Comparison of ENCODE assay signal across 1 cellular context in the genomic region with DNA sequence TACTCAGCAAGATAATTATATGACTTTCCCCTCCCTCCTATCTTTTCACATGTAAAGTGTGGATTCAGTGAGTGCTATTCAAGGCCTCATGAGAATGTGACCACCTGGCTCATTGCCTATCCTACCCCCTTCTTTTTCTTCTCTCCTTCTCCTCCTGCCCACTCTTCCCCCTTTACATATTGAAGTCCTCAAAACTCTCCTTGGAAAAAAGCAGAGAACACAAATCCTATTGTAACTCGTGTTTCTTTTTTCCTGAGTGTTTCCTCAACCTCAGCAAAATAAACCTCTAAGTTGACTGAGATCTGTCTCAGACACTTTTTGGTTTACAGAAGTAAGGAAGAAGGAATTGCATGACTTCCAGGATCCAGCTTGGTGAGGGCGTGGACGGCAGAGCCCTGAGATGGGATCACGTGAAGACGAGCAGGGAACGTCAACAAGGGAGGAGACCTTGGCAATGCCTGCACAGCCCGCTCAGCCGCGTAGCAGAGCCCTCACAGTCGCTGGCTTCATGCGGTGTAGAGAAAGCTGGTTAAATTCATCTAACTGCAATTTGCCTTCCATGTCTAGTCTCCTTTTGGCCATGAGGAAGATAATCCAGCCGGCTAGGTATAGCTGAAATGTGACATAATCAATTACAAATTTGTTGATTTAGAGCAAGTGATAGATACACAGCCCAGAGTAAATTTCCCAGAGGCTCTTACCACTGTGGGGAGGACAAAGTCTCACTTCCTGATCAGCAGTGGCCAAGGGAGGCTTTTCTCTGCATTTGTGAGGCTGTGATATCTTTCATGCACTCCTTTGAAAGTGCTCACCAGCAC.
TF ChIP-seq lines count a peak whose summit lies in the region.

No MANE protein-coding gene starts in this region.

TF ChIP-seq in HepG2, 621 proteins besides CTCF, POLR2A, EP300 and RAD21 (continued from another document and continues in another):
- TF ChIP-seq SP5 (CRISPR knock-in tag; IDR thresholded peaks at IDR 0.05; ENCODE audit: borderline replicate concordance, low read depth) (0 out of 2 replicates have a peak, but pooled peaks have one; percentile 31), FOXP1 (IDR thresholded peaks at IDR 0.05) (no peak), FOXP1 (CRISPR knock-in tag; IDR thresholded peaks at IDR 0.05) (peak; percentile 52), BHLHE40 (IDR thresholded peaks at IDR 0.05; ENCODE audit: low read length) (peak; percentile 89), PHF21A (CRISPR knock-in tag; IDR thresholded peaks at IDR 0.05) (peak; percentile 38; the same call in 1 of the 2 replicates), HNF4G (IDR thresholded peaks at IDR 0.05; ENCODE audit: borderline replicate concordance, low read depth, low read length) (0 out of 2 replicates have a peak, but pooled peaks have one; percentile 10), HNF4G (CRISPR knock-in tag; IDR thresholded peaks at IDR 0.05; ENCODE audit: borderline replicate concordance, low read depth) (no peak; the same call in 1 of the 2 replicates), ZNF772 (CRISPR knock-in tag; IDR thresholded peaks at IDR 0.05) (peak; percentile 38; the same call in 1 of the 2 replicates), SKI (IDR thresholded peaks at IDR 0.05; ENCODE audit: partially characterized antibody) (no peak), AFF4 (CRISPR knock-in tag; IDR thresholded peaks at IDR 0.05) (no peak), POLR2AphosphoS5 (IDR thresholded peaks at IDR 0.05; ENCODE audit: low read depth, low read length) (peak; percentile 61; the same call in 1 of the 2 replicates), ZNF777 (CRISPR knock-in tag; IDR thresholded peaks at IDR 0.05) (no peak), NCOA2 (CRISPR knock-in tag; IDR thresholded peaks at IDR 0.05) (peak; percentile 27; the same call in 1 of the 2 replicates), DNMT1 (CRISPR knock-in tag; IDR thresholded peaks at IDR 0.05) (no peak), ZNF331 (CRISPR knock-in tag; IDR thresholded peaks at IDR 0.05) (peak; percentile 80), SALL1 (CRISPR knock-in tag; IDR thresholded peaks at IDR 0.05) (peak; percentile 77; the same call in 1 of the 2 replicates), THAP11 (CRISPR knock-in tag; IDR thresholded peaks at IDR 0.05) (peak; percentile 49), ZNF350 (CRISPR knock-in tag; IDR thresholded peaks at IDR 0.05; ENCODE audit: borderline replicate concordance, low read depth) (peak; percentile 69; the same call in 1 of the 2 replicates), TFE3 (CRISPR knock-in tag; IDR thresholded peaks at IDR 0.05) (peak; percentile 83), EHMT2 (IDR thresholded peaks at IDR 0.05; ENCODE audit: borderline replicate concordance, low read depth, low read length) (no peak), HINFP (CRISPR knock-in tag; IDR thresholded peaks at IDR 0.05; ENCODE audit: low read depth) (peak; percentile 57; the same call in 1 of the 2 replicates), HCFC1 (IDR thresholded peaks at IDR 0.05; ENCODE audit: low read depth, low read length) (no peak), SOX5 (CRISPR knock-in tag; IDR thresholded peaks at IDR 0.05; ENCODE audit: borderline replicate concordance) (no peak; the same call in 1 of the 2 replicates), KLF6 (CRISPR knock-in tag; IDR thresholded peaks at IDR 0.05) (0 out of 2 replicates have a peak, but pooled peaks have one; percentile 28), TOPORS (CRISPR knock-in tag; IDR thresholded peaks at IDR 0.05) (no peak), ZFP37 (CRISPR knock-in tag; IDR thresholded peaks at IDR 0.05; ENCODE audit: borderline replicate concordance) (0 out of 2 replicates have a peak, but pooled peaks have one; percentile 48), MTF1 (CRISPR knock-in tag; IDR thresholded peaks at IDR 0.05) (no peak), ZNF335 (CRISPR knock-in tag; IDR thresholded peaks at IDR 0.05) (peak; percentile 96), HOXA3 (CRISPR knock-in tag; IDR thresholded peaks at IDR 0.05) (peak; percentile 59; the same call in 1 of the 2 replicates), ARNT2 (CRISPR knock-in tag; IDR thresholded peaks at IDR 0.05; ENCODE audit: low read depth) (0 out of 2 replicates have a peak, but pooled peaks have one; percentile 29), ZNF501 (CRISPR knock-in tag; IDR thresholded peaks at IDR 0.05) (0 out of 2 replicates have a peak, but pooled peaks have one; percentile 14), ZNF770 (CRISPR knock-in tag; IDR thresholded peaks at IDR 0.05) (peak; percentile 77), HOXA5 (CRISPR knock-in tag; IDR thresholded peaks at IDR 0.05) (peak; percentile 44; the same call in 1 of the 2 replicates), GABPA (IDR thresholded peaks at IDR 0.05; ENCODE audit: low read depth, low read length) (no peak), GABPA (CRISPR knock-in tag; IDR thresholded peaks at IDR 0.05; ENCODE audit: low read depth) (peak; percentile 30; the same call in 1 of the 2 replicates), NONO (IDR thresholded peaks at IDR 0.05) (no peak), NONO (CRISPR knock-in tag; conservative IDR thresholded peaks at IDR 0.05) (0 out of 2 replicates have a peak, but pooled peaks have one; percentile 39), DRAP1 (CRISPR knock-in tag; IDR thresholded peaks at IDR 0.05) (peak; percentile 40), RCOR2 (CRISPR knock-in tag; IDR thresholded peaks at IDR 0.05) (peak; percentile 52; the same call in 1 of the 2 replicates), ZNF543 (CRISPR knock-in tag; IDR thresholded peaks at IDR 0.05) (peak; percentile 66; the same call in 1 of the 2 replicates), NKX3-1 (CRISPR knock-in tag; IDR thresholded peaks at IDR 0.05) (no peak), CBX5 (CRISPR knock-in tag; IDR thresholded peaks at IDR 0.05; ENCODE audit: borderline replicate concordance) (0 out of 2 replicates have a peak, but pooled peaks have one; percentile 25)
- TF ChIP-seq, protein P1, sequence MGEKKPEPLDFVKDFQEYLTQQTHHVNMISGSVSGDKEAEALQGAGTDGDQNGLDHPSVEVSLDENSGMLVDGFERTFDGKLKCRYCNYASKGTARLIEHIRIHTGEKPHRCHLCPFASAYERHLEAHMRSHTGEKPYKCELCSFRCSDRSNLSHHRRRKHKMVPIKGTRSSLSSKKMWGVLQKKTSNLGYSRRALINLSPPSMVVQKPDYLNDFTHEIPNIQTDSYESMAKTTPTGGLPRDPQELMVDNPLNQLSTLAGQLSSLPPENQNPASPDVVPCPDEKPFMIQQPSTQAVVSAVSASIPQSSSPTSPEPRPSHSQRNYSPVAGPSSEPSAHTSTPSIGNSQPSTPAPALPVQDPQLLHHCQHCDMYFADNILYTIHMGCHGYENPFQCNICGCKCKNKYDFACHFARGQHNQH (CRISPR knock-in tag; IDR thresholded peaks at IDR 0.05): peak; percentile 57; the same call in 1 of the 2 replicates
- TF ChIP-seq, protein P2, sequence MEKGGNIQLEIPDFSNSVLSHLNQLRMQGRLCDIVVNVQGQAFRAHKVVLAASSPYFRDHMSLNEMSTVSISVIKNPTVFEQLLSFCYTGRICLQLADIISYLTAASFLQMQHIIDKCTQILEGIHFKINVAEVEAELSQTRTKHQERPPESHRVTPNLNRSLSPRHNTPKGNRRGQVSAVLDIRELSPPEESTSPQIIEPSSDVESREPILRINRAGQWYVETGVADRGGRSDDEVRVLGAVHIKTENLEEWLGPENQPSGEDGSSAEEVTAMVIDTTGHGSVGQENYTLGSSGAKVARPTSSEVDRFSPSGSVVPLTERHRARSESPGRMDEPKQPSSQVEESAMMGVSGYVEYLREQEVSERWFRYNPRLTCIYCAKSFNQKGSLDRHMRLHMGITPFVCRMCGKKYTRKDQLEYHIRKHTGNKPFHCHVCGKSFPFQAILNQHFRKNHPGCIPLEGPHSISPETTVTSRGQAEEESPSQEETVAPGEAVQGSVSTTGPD (CRISPR knock-in tag; IDR thresholded peaks at IDR 0.05): no peak
- TF ChIP-seq, protein P3, sequence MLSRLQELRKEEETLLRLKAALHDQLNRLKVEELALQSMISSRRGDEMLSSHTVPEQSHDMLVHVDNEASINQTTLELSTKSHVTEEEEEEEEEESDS (CRISPR knock-in tag; IDR thresholded peaks at IDR 0.05; ENCODE audit: borderline replicate concordance): no peak
- TF ChIP-seq, protein P4, sequence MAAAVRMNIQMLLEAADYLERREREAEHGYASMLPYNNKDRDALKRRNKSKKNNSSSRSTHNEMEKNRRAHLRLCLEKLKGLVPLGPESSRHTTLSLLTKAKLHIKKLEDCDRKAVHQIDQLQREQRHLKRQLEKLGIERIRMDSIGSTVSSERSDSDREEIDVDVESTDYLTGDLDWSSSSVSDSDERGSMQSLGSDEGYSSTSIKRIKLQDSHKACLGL (CRISPR knock-in tag; IDR thresholded peaks at IDR 0.05): no peak
- TF ChIP-seq, protein P5, sequence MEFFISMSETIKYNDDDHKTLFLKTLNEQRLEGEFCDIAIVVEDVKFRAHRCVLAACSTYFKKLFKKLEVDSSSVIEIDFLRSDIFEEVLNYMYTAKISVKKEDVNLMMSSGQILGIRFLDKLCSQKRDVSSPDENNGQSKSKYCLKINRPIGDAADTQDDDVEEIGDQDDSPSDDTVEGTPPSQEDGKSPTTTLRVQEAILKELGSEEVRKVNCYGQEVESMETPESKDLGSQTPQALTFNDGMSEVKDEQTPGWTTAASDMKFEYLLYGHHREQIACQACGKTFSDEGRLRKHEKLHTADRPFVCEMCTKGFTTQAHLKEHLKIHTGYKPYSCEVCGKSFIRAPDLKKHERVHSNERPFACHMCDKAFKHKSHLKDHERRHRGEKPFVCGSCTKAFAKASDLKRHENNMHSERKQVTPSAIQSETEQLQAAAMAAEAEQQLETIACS (CRISPR knock-in tag; IDR thresholded peaks at IDR 0.05): no peak
